Comparison of ENCODE assay signal across 27 cellular contexts in genomic region chr6:145587342-145587741, GRCh38.
"Had no signal": no experiment of that assay in that cellular context is flagged by ENCODE, and none has a peak within 500 bp of the region (broad histone marks: within the 10 kb centered on the region; RNA-seq: fewer than 3 reads in every experiment).

No MANE protein-coding gene starts in this region.

- H3K36me3 ChIP-seq: cardiac muscle cell, gastroesophageal sphincter, right lobe of liver, uterus had no signal

- H3K4me3 Mint-ChIP-seq: activated CD4-positive, alpha-beta T cell treated with anti-CD3 and anti-CD28 coated beads, Interleukin-2, amount 10 ng/mL, durations not matched to agents 24 days and 14 days; activated CD8-positive, alpha-beta T cell treated with anti-CD3 and anti-CD28 coated beads for 36 hours; activated naive CD4-positive, alpha-beta T cell treated with anti-CD3 and anti-CD28 coated beads, Interleukin-2, amount 50 U/mL, for 24 hours; activated naive CD8-positive, alpha-beta T cell treated with anti-CD3 and anti-CD28 coated beads, Interleukin-2, amount 50 U/mL, for 24 hours; nephron; stimulated activated effector memory CD8-positive, alpha-beta T cell treated with anti-CD3 and anti-CD28 coated beads, Interleukin-12 subunit alpha, Interleukin-12 subunit beta, amount 100 ng/mL, for 72 hours; stimulated activated naive CD8-positive, alpha-beta T cell treated with anti-CD3 and anti-CD28 coated beads, Interleukin-15, Interleukin-2, amounts not matched to agents 100 ng/mL and 50 ng/mL, for 24 hours; type B pancreatic cell had no signal

- H3K9me3 ChIP-seq: gastroesophageal sphincter, mucosa of descending colon, right lobe of liver, uterus had no signal

- H3K36me3 Mint-ChIP-seq: activated naive CD4-positive, alpha-beta T cell treated with anti-CD3 and anti-CD28 coated beads, Interleukin-2, amount 50 U/mL, for 24 hours; stimulated activated effector memory CD8-positive, alpha-beta T cell treated with anti-CD3 and anti-CD28 coated beads, Interleukin-12 subunit alpha, Interleukin-12 subunit beta, amount 100 ng/mL, for 72 hours; type B pancreatic cell had no signal

- H3K4me1 ChIP-seq: gastroesophageal sphincter, right lobe of liver, uterus had no signal

- H3K4me1 Mint-ChIP-seq: activated CD4-positive, alpha-beta T cell treated with anti-CD3 and anti-CD28 coated beads, Interleukin-2, amount 10 ng/mL, durations not matched to agents 24 days and 14 days; activated naive CD4-positive, alpha-beta T cell treated with anti-CD3 and anti-CD28 coated beads, Interleukin-2, amount 50 U/mL, for 24 hours; activated naive CD8-positive, alpha-beta T cell treated with anti-CD3 and anti-CD28 coated beads, Interleukin-2, amount 50 U/mL, for 24 hours; nephron; stimulated activated effector memory CD8-positive, alpha-beta T cell treated with anti-CD3 and anti-CD28 coated beads, Interleukin-12 subunit alpha, Interleukin-12 subunit beta, amount 100 ng/mL, for 72 hours had no signal

- ATAC-seq: activated CD8-positive, alpha-beta T cell treated with anti-CD3 and anti-CD28 coated beads for 36 hours; activated naive CD8-positive, alpha-beta T cell treated with anti-CD3 and anti-CD28 coated beads, Interleukin-2, amount 50 U/mL, for 24 hours; gastroesophageal sphincter; left cardiac atrium; left ventricle myocardium superior; mucosa of descending colon; right lobe of liver; stimulated activated effector memory CD8-positive, alpha-beta T cell treated with anti-CD3 and anti-CD28 coated beads, Interleukin-12 subunit alpha, Interleukin-12 subunit beta, amount 100 ng/mL, for 72 hours had no signal

- H3K27ac Mint-ChIP-seq: activated CD4-positive, alpha-beta T cell treated with anti-CD3 and anti-CD28 coated beads, Interleukin-2, amount 10 ng/mL, durations not matched to agents 24 days and 14 days; activated CD8-positive, alpha-beta T cell treated with anti-CD3 and anti-CD28 coated beads for 36 hours; activated naive CD4-positive, alpha-beta T cell treated with anti-CD3 and anti-CD28 coated beads, Interleukin-2, amount 50 U/mL, for 24 hours; activated naive CD8-positive, alpha-beta T cell treated with anti-CD3 and anti-CD28 coated beads, Interleukin-2, amount 50 U/mL, for 24 hours; activated T-helper 2 cell treated with anti-CD3 and anti-CD28 coated beads, Interferon-gamma antibody, Interleukin-2, Interleukin-4, amounts not matched to agents 10 μg/mL and 5 μg/mL and 100 μg/mL, durations not matched to agents 14 hours and 24 hours and 36 hours; nephron; stimulated activated effector memory CD8-positive, alpha-beta T cell treated with anti-CD3 and anti-CD28 coated beads, Interleukin-12 subunit alpha, Interleukin-12 subunit beta, amount 100 ng/mL, for 72 hours; stimulated activated naive CD8-positive, alpha-beta T cell treated with anti-CD3 and anti-CD28 coated beads, Interleukin-15, Interleukin-2, amounts not matched to agents 100 ng/mL and 50 ng/mL, for 24 hours; type B pancreatic cell had no signal

- H3K9me3 Mint-ChIP-seq: activated CD4-positive, alpha-beta T cell treated with anti-CD3 and anti-CD28 coated beads, Interleukin-2, amount 10 ng/mL, durations not matched to agents 24 days and 14 days; activated naive CD8-positive, alpha-beta T cell treated with anti-CD3 and anti-CD28 coated beads, Interleukin-2, amount 50 U/mL, for 24 hours; activated T-helper 2 cell treated with anti-CD3 and anti-CD28 coated beads, Interferon-gamma antibody, Interleukin-2, Interleukin-4, amounts not matched to agents 10 μg/mL and 5 μg/mL and 100 μg/mL, durations not matched to agents 14 hours and 24 hours and 36 hours had no signal

- H3K27ac ChIP-seq: cardiac muscle cell, coronary artery, dorsolateral prefrontal cortex, gastroesophageal sphincter, right lobe of liver, skin epidermis, uterus had no signal

- H3K27me3 Mint-ChIP-seq: activated CD4-positive, alpha-beta T cell treated with anti-CD3 and anti-CD28 coated beads, Interleukin-2, amount 10 ng/mL, durations not matched to agents 24 days and 14 days; activated naive CD8-positive, alpha-beta T cell treated with anti-CD3 and anti-CD28 coated beads, Interleukin-2, amount 50 U/mL, for 24 hours; type B pancreatic cell had no signal

- DNase-seq: activated CD4-positive, alpha-beta T cell treated with anti-CD3 and anti-CD28 coated beads, Interleukin-2, amount 10 ng/mL, durations not matched to agents 24 days and 14 days; activated CD4-positive, CD25-positive, alpha-beta regulatory T cell treated with anti-CD3 and anti-CD28 coated beads, Interleukin-2, amount 50 U/mL, for 72 hours; activated CD8-positive, alpha-beta T cell treated with anti-CD3 and anti-CD28 coated beads for 36 hours; activated naive CD8-positive, alpha-beta T cell treated with anti-CD3 and anti-CD28 coated beads, Interleukin-2, amount 50 U/mL, for 24 hours; activated T-cell treated with anti-CD3 and anti-CD28 coated beads, Interleukin-2, amount 50 U/mL, for 48 hours; anterior cingulate cortex; cerebellar nuclear complex; dorsolateral prefrontal cortex; effector memory CD4-positive, alpha-beta T cell; hippocampal formation; left cardiac atrium; left ventricle myocardium superior; mucosa of descending colon; right lobe of liver; stimulated activated CD4-positive, alpha-beta T cell treated with anti-CD3 and anti-CD28 coated beads, Interleukin-4, amount 100 ng/mL, for 24 hours; T-helper 2 cell; uterus had no signal

- H3K27me3 ChIP-seq: cardiac muscle cell, dorsolateral prefrontal cortex, gastroesophageal sphincter, right lobe of liver, uterus had no signal

- H3K4me3 ChIP-seq: cardiac muscle cell, coronary artery, dorsolateral prefrontal cortex, gastroesophageal sphincter, mucosa of descending colon, right lobe of liver, skin epidermis, uterus had no signal
